1 cellular context compared by ENCODE assay signal in the genomic region with DNA sequence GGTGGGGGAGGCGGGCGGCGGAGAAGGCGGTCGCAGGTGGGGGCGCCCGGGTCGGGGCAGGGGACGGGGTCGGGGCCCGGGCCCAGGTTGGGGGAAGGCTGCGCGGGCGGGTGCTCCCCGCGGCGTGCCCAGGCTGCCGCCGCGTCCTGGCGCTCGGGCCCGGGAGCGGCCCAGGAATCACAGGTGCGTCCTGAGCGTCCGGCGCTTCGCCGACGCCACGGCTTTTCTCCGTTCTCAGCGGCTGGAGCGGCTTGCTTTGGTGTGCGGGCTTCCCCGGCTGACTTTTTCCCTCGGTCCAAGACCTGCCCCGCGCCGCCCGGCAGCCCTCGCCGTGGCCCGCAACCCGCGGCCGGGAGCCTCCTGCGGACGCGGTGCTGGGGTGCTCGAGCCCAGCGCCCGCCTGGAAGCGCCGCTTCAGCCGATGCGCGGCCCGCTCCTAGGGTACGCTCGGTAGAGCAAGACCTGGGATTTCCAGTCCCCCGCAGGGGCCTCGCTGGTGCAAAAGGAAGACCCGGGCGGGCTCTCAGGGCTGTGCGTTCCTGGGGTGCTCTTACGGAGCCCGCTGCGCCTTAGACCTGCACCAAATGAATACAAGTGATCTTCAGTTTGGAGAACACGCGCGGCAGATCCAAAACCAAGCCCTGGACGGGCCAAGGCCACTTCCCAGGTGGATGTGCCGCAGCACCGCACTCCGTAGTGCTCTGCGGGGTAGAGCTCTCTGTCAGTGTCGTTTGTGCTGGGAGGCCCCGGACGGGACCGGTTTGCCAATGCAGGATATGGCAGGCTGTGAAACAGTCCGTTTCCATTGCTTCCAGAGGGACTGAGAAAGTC.
A peak's percentile ranks its signal among the peaks of the same experiment; 100 is the strongest.
TF ChIP-seq lines count a peak whose summit lies in the region.

No MANE protein-coding gene starts in this region.

TF ChIP-seq in K562, 482 proteins besides CTCF, POLR2A, EP300 and RAD21 (continued from another document and continues in another):
- TF ChIP-seq ZNF592 (IDR thresholded peaks at IDR 0.05) (no peak), KDM1A (IDR thresholded peaks at IDR 0.05) (no peak), KAT7 (CRISPR knock-in tag; IDR thresholded peaks at IDR 0.05; ENCODE audit: borderline replicate concordance) (peak; percentile 69; the same call in 1 of the 2 replicates), L3MBTL2 (IDR thresholded peaks at IDR 0.05) (peak; percentile 67), E2F6 (IDR thresholded peaks at IDR 0.05; ENCODE audit: borderline replicate concordance in 1 of 2, extremely low read depth in 1 of 2, insufficient read depth in 1 of 2, insufficient read length in 1 of 2, low read depth in 1 of 2, low read length in 1 of 2, poor library complexity in 1 of 2, severe bottlenecking in 1 of 2) (peak; percentile 28 to 38), HNRNPUL1 (IDR thresholded peaks at IDR 0.05; ENCODE audit: low read length) (no peak), SNIP1 (IDR thresholded peaks at IDR 0.05; ENCODE audit: low read depth) (no peak), HLTF (IDR thresholded peaks at IDR 0.05) (no peak), ZNF77 (CRISPR knock-in tag; IDR thresholded peaks at IDR 0.05) (no peak), ZNF121 (CRISPR knock-in tag; conservative IDR thresholded peaks at IDR 0.05) (no peak), NFIC (IDR thresholded peaks at IDR 0.05) (no peak), FOXM1 (IDR thresholded peaks at IDR 0.05; ENCODE audit: low read depth) (no peak), FOXM1 (CRISPR knock-in tag; IDR thresholded peaks at IDR 0.05; ENCODE audit: low read depth) (no peak), ZNF740 (CRISPR knock-in tag; IDR thresholded peaks at IDR 0.05) (no peak), ZNF740 (tag; IDR thresholded peaks at IDR 0.05) (no peak), DACH1 (IDR thresholded peaks at IDR 0.05; ENCODE audit: partially characterized antibody) (no peak), PRDM10 (IDR thresholded peaks at IDR 0.05; ENCODE audit: partially characterized antibody) (no peak), ZNF644 (tag; IDR thresholded peaks at IDR 0.05; ENCODE audit: low read depth) (no peak), TFAP4 (CRISPR knock-in tag; IDR thresholded peaks at IDR 0.05; ENCODE audit: borderline replicate concordance) (no peak), RBBP5 (IDR thresholded peaks at IDR 0.05; ENCODE audit: borderline replicate concordance, insufficient read depth, low read length, poor library complexity, severe bottlenecking) (peak; percentile 90), RNF219 (CRISPR knock-in tag; IDR thresholded peaks at IDR 0.05) (no peak), ZNF583 (CRISPR knock-in tag; IDR thresholded peaks at IDR 0.05) (no peak), EWSR1 (IDR thresholded peaks at IDR 0.05; ENCODE audit: borderline replicate concordance, low read depth, partially characterized antibody) (no peak), ZNF184 (CRISPR knock-in tag; IDR thresholded peaks at IDR 0.05) (no peak), SREBF1 (IDR thresholded peaks at IDR 0.05; ENCODE audit: borderline replicate concordance, low read depth, low read length) (no peak), NFE2L1 (tag; IDR thresholded peaks at IDR 0.05; ENCODE audit: borderline replicate concordance, low read depth) (no peak)
- TF ChIP-seq, protein P1, sequence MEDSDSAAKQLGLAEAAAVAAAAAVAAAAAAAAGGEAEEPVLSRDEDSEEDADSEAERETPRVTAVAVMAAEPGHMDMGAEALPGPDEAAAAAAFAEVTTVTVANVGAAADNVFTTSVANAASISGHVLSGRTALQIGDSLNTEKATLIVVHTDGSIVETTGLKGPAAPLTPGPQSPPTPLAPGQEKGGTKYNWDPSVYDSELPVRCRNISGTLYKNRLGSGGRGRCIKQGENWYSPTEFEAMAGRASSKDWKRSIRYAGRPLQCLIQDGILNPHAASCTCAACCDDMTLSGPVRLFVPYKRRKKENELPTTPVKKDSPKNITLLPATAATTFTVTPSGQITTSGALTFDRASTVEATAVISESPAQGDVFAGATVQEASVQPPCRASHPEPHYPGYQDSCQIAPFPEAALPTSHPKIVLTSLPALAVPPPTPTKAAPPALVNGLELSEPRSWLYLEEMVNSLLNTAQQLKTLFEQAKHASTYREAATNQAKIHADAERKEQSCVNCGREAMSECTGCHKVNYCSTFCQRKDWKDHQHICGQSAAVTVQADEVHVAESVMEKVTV (CRISPR knock-in tag; IDR thresholded peaks at IDR 0.05), result no peak
- TF ChIP-seq, protein P2, sequence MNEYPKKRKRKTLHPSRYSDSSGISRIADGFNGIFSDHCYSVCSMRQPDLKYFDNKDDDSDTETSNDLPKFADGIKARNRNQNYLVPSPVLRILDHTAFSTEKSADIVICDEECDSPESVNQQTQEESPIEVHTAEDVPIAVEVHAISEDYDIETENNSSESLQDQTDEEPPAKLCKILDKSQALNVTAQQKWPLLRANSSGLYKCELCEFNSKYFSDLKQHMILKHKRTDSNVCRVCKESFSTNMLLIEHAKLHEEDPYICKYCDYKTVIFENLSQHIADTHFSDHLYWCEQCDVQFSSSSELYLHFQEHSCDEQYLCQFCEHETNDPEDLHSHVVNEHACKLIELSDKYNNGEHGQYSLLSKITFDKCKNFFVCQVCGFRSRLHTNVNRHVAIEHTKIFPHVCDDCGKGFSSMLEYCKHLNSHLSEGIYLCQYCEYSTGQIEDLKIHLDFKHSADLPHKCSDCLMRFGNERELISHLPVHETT (CRISPR knock-in tag; conservative IDR thresholded peaks at IDR 0.05 in 1 of 2, IDR thresholded peaks at IDR 0.05 in 1 of 2), result no peak
- TF ChIP-seq, protein P3, sequence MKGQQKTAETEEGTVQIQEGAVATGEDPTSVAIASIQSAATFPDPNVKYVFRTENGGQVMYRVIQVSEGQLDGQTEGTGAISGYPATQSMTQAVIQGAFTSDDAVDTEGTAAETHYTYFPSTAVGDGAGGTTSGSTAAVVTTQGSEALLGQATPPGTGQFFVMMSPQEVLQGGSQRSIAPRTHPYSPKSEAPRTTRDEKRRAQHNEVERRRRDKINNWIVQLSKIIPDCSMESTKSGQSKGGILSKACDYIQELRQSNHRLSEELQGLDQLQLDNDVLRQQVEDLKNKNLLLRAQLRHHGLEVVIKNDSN (CRISPR knock-in tag; IDR thresholded peaks at IDR 0.05), result no peak
- TF ChIP-seq, protein P4, sequence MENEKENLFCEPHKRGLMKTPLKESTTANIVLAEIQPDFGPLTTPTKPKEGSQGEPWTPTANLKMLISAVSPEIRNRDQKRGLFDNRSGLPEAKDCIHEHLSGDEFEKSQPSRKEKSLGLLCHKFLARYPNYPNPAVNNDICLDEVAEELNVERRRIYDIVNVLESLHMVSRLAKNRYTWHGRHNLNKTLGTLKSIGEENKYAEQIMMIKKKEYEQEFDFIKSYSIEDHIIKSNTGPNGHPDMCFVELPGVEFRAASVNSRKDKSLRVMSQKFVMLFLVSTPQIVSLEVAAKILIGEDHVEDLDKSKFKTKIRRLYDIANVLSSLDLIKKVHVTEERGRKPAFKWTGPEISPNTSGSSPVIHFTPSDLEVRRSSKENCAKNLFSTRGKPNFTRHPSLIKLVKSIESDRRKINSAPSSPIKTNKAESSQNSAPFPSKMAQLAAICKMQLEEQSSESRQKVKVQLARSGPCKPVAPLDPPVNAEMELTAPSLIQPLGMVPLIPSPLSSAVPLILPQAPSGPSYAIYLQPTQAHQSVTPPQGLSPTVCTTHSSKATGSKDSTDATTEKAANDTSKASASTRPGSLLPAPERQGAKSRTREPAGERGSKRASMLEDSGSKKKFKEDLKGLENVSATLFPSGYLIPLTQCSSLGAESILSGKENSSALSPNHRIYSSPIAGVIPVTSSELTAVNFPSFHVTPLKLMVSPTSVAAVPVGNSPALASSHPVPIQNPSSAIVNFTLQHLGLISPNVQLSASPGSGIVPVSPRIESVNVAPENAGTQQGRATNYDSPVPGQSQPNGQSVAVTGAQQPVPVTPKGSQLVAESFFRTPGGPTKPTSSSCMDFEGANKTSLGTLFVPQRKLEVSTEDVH (IDR thresholded peaks at IDR 0.05; ENCODE audit: low read depth, partially characterized antibody), result no peak
